ENCODE assay signal across 17 cellular contexts in genomic region chrX:153374426-153374825, GRCh38. TPM values are rescaled to one million over a fixed set of nuclear protein-coding genes. Genes with fewer than 3 reads are reported as not detected.
"Had no signal": no experiment of that assay in that cellular context is flagged by ENCODE, and none has a peak within 500 bp of the region (broad histone marks: within the 10 kb centered on the region; RNA-seq: fewer than 3 reads in every experiment).

No MANE protein-coding gene starts in this region.

- DNase-seq: activated CD4-positive, alpha-beta T cell treated with anti-CD3 and anti-CD28 coated beads, Interleukin-2, amount 10 ng/mL, durations not matched to agents 7 days and 5 days; activated CD8-positive, alpha-beta memory T cell treated with anti-CD3 and anti-CD28 coated beads for 24 hours; amniotic stem cell; body of pancreas; esophagus squamous epithelium; left colon; naive B cell; posterior cingulate gyrus; stimulated activated CD4-positive, alpha-beta T cell treated with anti-CD3 and anti-CD28 coated beads, Interleukin-15, amount 100 ng/mL, for 24 hours; stimulated activated CD4-positive, alpha-beta T cell treated with anti-CD3 and anti-CD28 coated beads, Interleukin-4, amount 100 ng/mL, for 24 hours; stomach had no signal

- H3K4me3 Mint-ChIP-seq: activated CD4-positive, alpha-beta T cell treated with anti-CD3 and anti-CD28 coated beads, Interleukin-2, amount 10 ng/mL, durations not matched to agents 7 days and 5 days; WTC11 had no signal

- ATAC-seq: activated naive CD4-positive, alpha-beta T cell treated with anti-CD3 and anti-CD28 coated beads, Interleukin-2, amount 50 U/mL, for 72 hours; body of pancreas; left colon; WTC11 had no signal

- H3K36me3 Mint-ChIP-seq: activated naive CD4-positive, alpha-beta T cell treated with anti-CD3 and anti-CD28 coated beads, Interleukin-2, amount 50 U/mL, for 72 hours; naive B cell; WTC11 had no signal

- H3K27ac ChIP-seq: body of pancreas, esophagus squamous epithelium, stomach, thoracic aorta had no signal

- H3K4me1 ChIP-seq: body of pancreas, esophagus squamous epithelium, stomach had no signal

- H3K27ac Mint-ChIP-seq: activated CD4-positive, alpha-beta T cell treated with anti-CD3 and anti-CD28 coated beads, Interleukin-2, amount 10 ng/mL, durations not matched to agents 7 days and 5 days; activated naive CD4-positive, alpha-beta T cell treated with anti-CD3 and anti-CD28 coated beads, Interleukin-2, amount 50 U/mL, for 72 hours; naive B cell; WTC11 had no signal

- H3K4me3 ChIP-seq: body of pancreas, esophagus squamous epithelium, stomach, thoracic aorta had no signal

- H3K36me3 ChIP-seq: esophagus squamous epithelium, stomach, thoracic aorta had no signal

- H3K27me3 ChIP-seq: body of pancreas, esophagus squamous epithelium had no signal

- H3K4me1 Mint-ChIP-seq: naive B cell, WTC11 had no signal

- H3K9me3 ChIP-seq: body of pancreas, esophagus squamous epithelium, thoracic aorta had no signal

- H3K9me3 Mint-ChIP-seq: activated CD4-positive, alpha-beta T cell treated with anti-CD3 and anti-CD28 coated beads, Interleukin-2, amount 10 ng/mL, durations not matched to agents 7 days and 5 days; activated naive CD4-positive, alpha-beta T cell treated with anti-CD3 and anti-CD28 coated beads, Interleukin-2, amount 50 U/mL, for 72 hours had no signal

RNA-seq across cellular contexts. Expression of gene PNMA6E, which starts 26.7 kb away (rescaled TPM):
- total RNA-seq: activated CD4-positive, alpha-beta T cell treated with anti-CD3 and anti-CD28 coated beads, Interleukin-2, amount 10 ng/mL, durations not matched to agents 7 days and 5 days; activated naive CD4-positive, alpha-beta T cell treated with anti-CD3 and anti-CD28 coated beads, Interleukin-2, amount 50 U/mL, for 72 hours; body of pancreas; esophagus squamous epithelium; left colon; lung microvascular endothelial cell; skeletal muscle tissue; stomach; thoracic aorta; urinary bladder; WTC11 had no signal
- polyA plus RNA-seq: stomach, urinary bladder had no signal

RNA-seq across cellular contexts. Expression of gene PNMA6F, which starts 52.9 kb away (rescaled TPM):
- total RNA-seq: activated CD4-positive, alpha-beta T cell treated with anti-CD3 and anti-CD28 coated beads, Interleukin-2, amount 10 ng/mL, durations not matched to agents 7 days and 5 days; activated naive CD4-positive, alpha-beta T cell treated with anti-CD3 and anti-CD28 coated beads, Interleukin-2, amount 50 U/mL, for 72 hours; body of pancreas; esophagus squamous epithelium; left colon; lung microvascular endothelial cell; skeletal muscle tissue; stomach; thoracic aorta; urinary bladder had no signal
- polyA plus RNA-seq: stomach, urinary bladder had no signal
